8 cellular contexts compared by ENCODE assay signal in genomic region chr22:25447689-25448434, GRCh38.
DNase-seq lines count a peak whose midpoint lies in the region; ATAC-seq, FAIRE-seq and TF ChIP-seq lines count a peak whose summit lies in the region.

No MANE protein-coding gene starts in this region.

- no peak for TF ChIP-seq EP300 in A549 (IDR thresholded peaks at IDR 0.05)

- H3K4me1 ChIP-seq in A549 = peaks cover 8% of the 10 kb centered on the region; the same call in 1 of the 3 replicates

- no peaks in the 10 kb centered on the region for H3K27me3 Mint-ChIP-seq in WTC11 (ENCODE audit: low read depth)

- peak; percentile 64 for TF ChIP-seq POLR2A in A549 (IDR thresholded peaks at IDR 0.05; ENCODE audit: low read length)

- no peak for FAIRE-seq in A549 (lab: Jason Lieb, UNC)

- WGBS in A549 (ENCODE audit: missing lambda C conversion rate) = 11% methylated on average over 20 of the region's 30 CpGs

- H3K4me1 Mint-ChIP-seq in WTC11 = peaks cover 8% of the 10 kb centered on the region

- peak overlapping the region; percentile 75 for H3K4me3 ChIP-seq in A549

- DNase-seq in A549 (ENCODE audit: low read depth in 1 of 2, low spot score in 1 of 2) (peak; percentile 79 to 92), NCI-H2227 (lab: John Stamatoyannopoulos, UW; ENCODE audit: unreplicated experiment) (peak; percentile 88), WTC11 (ENCODE audit: low spot score) (peak; percentile 68), caudate nucleus (lab: John Stamatoyannopoulos, UW) (peak in 60 of 61 donors; percentile 25 to 96 (median 81)), iris pigment epithelial cell (ENCODE audit: low read depth) (peak; percentile 60)
- DNase-seq in stimulated activated CD4-positive, alpha-beta T cell treated with anti-CD3 and anti-CD28 coated beads, Interleukin-12 subunit alpha, Interleukin-12 subunit beta, amount 100 ng/mL, for 4 hours = peak; percentile 91

- no peaks in the 10 kb centered on the region for H3K9me3 Mint-ChIP-seq in WTC11

- H3K4me3 Mint-ChIP-seq in WTC11 = peak overlapping the region; percentile 78

- CTCF ChIA-PET in A549 (lab: Yijun Ruan, JAX) (interaction anchor here (0.7 to 1.7 kb wide), 10 partner anchors 14 to 341 kb away, joined by 3 to 5 read pairs (median 3); no protein-coding TSS in a partner anchor), WTC11 (lab: Charles Lee) (interaction anchor here (0.6 to 1.7 kb wide), 9 partner anchors 14 to 325 kb away, joined by 3 to 6 read pairs (median 4); no protein-coding TSS in a partner anchor)

- no peaks in the 10 kb centered on the region for H3K36me3 Mint-ChIP-seq in WTC11

- H3K27ac ChIP-seq in A549 = peak overlapping the region; percentile 81 to 97
- no peak overlapping the region for H3K27ac ChIP-seq in caudate nucleus (ENCODE audit: low read depth, low read length)

- H3K27ac Mint-ChIP-seq in WTC11 = no peak overlapping the region

- peak overlapping the region; percentile 93; the same call in 2 of the 3 replicates for H3K4me2 ChIP-seq in A549

- POLR2A ChIA-PET in A549 (lab: Yijun Ruan, JAX) = no interaction called here
- POLR2A ChIA-PET in WTC11 (lab: Charles Lee) = no interaction called here

- no peaks in the 10 kb centered on the region for H3K9me3 ChIP-seq in A549

- TF ChIP-seq CTCF in A549 (IDR thresholded peaks at IDR 0.05) = peak; percentile 58
- TF ChIP-seq CTCF in WTC11 (IDR thresholded peaks at IDR 0.05) = peak; percentile 48; the same call in 1 of the 2 replicates

- ATAC-seq in A549 (peak; percentile 92 to 98), GM18511 (IDR thresholded peaks at IDR 0.05; ENCODE audit: unreplicated experiment) (peak; percentile 80), HG03095 (IDR thresholded peaks at IDR 0.05; ENCODE audit: unreplicated experiment) (peak; percentile 58), WTC11 (peak; percentile 95)

- TF ChIP-seq RAD21 in A549 (conservative IDR thresholded peaks at IDR 0.05 in 1 of 2, IDR thresholded peaks at IDR 0.05 in 1 of 2) = peak; percentile 26 to 35; a peak in 3 of 5 replicates

TF ChIP-seq in A549, 52 proteins besides CTCF, POLR2A, EP300 and RAD21 (continues in another document):
- peak in 1 of 2 experiments; percentile 70; a peak in 2 of 5 replicates for TF ChIP-seq JUN (IDR thresholded peaks at IDR 0.05)
- no peak for TF ChIP-seq ELK1 (IDR thresholded peaks at IDR 0.05; ENCODE audit: low read depth, low read length)
- no peak for TF ChIP-seq REST (IDR thresholded peaks at IDR 0.05)
- TF ChIP-seq, protein P1, sequence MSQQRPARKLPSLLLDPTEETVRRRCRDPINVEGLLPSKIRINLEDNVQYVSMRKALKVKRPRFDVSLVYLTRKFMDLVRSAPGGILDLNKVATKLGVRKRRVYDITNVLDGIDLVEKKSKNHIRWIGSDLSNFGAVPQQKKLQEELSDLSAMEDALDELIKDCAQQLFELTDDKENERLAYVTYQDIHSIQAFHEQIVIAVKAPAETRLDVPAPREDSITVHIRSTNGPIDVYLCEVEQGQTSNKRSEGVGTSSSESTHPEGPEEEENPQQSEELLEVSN (IDR thresholded peaks at IDR 0.05; ENCODE audit: borderline replicate concordance, low read depth) = no peak
- no peak for TF ChIP-seq TFCP2L1 (CRISPR knock-in tag; IDR thresholded peaks at IDR 0.05)
- no peak for TF ChIP-seq BHLHE40 (IDR thresholded peaks at IDR 0.05; ENCODE audit: low read depth, low read length)

TF ChIP-seq in WTC11, 78 proteins besides CTCF, POLR2A, EP300 and RAD21 (continues in another document):
- TF ChIP-seq NR1H2 (CRISPR knock-in tag; IDR thresholded peaks at IDR 0.05) = no peak
- TF ChIP-seq TP53 (CRISPR knock-in tag; IDR thresholded peaks at IDR 0.05) = no peak
- TF ChIP-seq ATF1 (CRISPR knock-in tag; IDR thresholded peaks at IDR 0.05) = no peak
- TF ChIP-seq NFYB (CRISPR knock-in tag; conservative IDR thresholded peaks at IDR 0.05; ENCODE audit: low read depth) = no peak
- TF ChIP-seq, protein P2, sequence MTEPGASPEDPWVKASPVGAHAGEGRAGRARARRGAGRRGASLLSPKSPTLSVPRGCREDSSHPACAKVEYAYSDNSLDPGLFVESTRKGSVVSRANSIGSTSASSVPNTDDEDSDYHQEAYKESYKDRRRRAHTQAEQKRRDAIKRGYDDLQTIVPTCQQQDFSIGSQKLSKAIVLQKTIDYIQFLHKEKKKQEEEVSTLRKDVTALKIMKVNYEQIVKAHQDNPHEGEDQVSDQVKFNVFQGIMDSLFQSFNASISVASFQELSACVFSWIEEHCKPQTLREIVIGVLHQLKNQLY (CRISPR knock-in tag; IDR thresholded peaks at IDR 0.05) = no peak
- no peak for TF ChIP-seq CBFB (CRISPR knock-in tag; IDR thresholded peaks at IDR 0.05; ENCODE audit: low read depth)
- TF ChIP-seq PRDM15 (CRISPR knock-in tag; IDR thresholded peaks at IDR 0.05) = no peak
- no peak for TF ChIP-seq CDX4 (CRISPR knock-in tag; IDR thresholded peaks at IDR 0.05; ENCODE audit: borderline replicate concordance)
- no peak for TF ChIP-seq ZBTB43 (CRISPR knock-in tag; IDR thresholded peaks at IDR 0.05)
- TF ChIP-seq, protein P3, sequence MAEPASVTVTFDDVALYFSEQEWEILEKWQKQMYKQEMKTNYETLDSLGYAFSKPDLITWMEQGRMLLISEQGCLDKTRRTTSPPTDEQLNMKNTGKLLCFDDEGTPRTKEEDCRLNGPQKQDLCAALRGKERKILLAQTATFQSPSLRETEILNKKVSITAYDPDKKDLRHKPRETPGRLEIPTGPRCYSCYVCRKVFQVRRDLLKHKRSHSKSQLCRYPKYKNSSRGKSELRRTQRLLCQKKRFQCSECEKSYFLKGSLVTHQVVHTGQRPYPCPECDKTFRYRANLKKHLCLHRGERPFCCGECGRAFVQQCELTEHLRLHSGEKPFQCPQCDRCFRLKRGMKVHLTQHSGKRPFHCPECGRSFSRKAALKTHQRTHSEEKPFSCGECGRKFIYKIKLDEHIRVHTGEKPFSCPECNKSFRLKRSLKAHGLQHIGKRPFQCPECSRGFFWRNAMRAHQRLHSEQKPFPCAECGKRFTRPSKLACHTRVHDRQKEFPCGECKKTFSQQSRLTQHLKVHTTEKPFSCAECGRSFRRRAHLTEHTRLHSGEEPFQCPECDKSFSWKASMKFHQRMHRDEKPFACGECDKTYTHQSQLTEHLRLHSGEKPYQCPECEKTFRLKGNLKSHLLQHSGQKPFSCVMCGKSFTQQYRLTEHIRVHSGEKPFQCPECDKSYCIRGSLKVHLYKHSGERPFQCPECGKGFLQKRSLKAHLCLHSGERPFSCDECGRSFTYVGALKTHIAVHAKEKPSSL (CRISPR knock-in tag; conservative IDR thresholded peaks at IDR 0.05) = no peak
- TF ChIP-seq, protein P4, sequence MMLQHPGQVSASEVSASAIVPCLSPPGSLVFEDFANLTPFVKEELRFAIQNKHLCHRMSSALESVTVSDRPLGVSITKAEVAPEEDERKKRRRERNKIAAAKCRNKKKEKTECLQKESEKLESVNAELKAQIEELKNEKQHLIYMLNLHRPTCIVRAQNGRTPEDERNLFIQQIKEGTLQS (CRISPR knock-in tag; conservative IDR thresholded peaks at IDR 0.05) = no peak

Comparison
In these comparisons a context has a peak if more than half of its experiments do, and no peak if none do; other contexts are left out.
1. Of the 8 proteins assayed by ChIP-seq in both WTC11 and A549: peak only in WTC11: HMGXB4; only in A549: none; in both: CTCF and MAX; in neither: 4; mixed calls (peak in some experiments, not most) for 1.